In the genomic region with DNA sequence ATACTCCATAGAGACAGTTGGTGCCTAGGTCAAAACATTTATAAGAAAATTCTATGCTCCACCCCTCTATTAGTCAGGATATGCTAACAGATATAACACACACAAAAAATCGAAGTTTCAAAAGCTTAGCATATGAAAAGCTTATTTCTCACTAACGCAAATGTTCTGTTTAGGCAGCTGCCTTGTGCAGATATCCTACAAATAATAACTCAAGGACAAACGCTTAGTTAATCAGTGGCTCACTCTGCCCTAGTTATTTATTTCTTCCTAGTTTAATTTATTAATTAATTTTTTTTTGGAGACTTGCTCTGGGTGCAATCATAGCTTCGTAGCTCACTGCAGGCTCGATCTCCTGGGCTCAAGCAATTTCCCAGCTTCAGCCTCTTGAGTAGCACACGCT, we compare ENCODE assay signal across 28 cellular contexts.
"Had no signal": no experiment of that assay in that cellular context is flagged by ENCODE, and none has a peak within 500 bp of the region (broad histone marks: within the 10 kb centered on the region; RNA-seq: fewer than 3 reads in every experiment).

No MANE protein-coding gene starts in this region.

- H3K27me3 ChIP-seq: colonic mucosa, dorsolateral prefrontal cortex, esophagus muscularis mucosa, esophagus squamous epithelium, foreskin keratinocyte, gastrocnemius medialis, gastroesophageal sphincter, heart left ventricle, heart right ventricle had no signal

- H3K27ac ChIP-seq: colonic mucosa, coronary artery, dorsolateral prefrontal cortex, epithelial cell of prostate, esophagus muscularis mucosa, esophagus squamous epithelium, foreskin keratinocyte, gastrocnemius medialis, gastroesophageal sphincter, heart left ventricle, heart right ventricle had no signal

- DNase-seq: colonic mucosa; cortex of kidney; dermis blood vessel endothelial cell; dorsolateral prefrontal cortex; effector CD4-positive, alpha-beta T cell; effector CD8-positive, alpha-beta T cell; effector memory CD4-positive, alpha-beta T cell; effector memory CD8-positive, alpha-beta T cell; endodermal cell; erythroblast; esophagus squamous epithelium; foreskin fibroblast; foreskin keratinocyte; foreskin melanocyte; gastrocnemius medialis; glutamatergic neuron; head of caudate nucleus; heart left ventricle; heart right ventricle had no signal

- H3K9me3 ChIP-seq: colonic mucosa, esophagus muscularis mucosa, esophagus squamous epithelium, gastrocnemius medialis, gastroesophageal sphincter had no signal

- FAIRE-seq: colon, endometrium, endothelial cell of umbilical vein, frontal cortex had no signal

- ATAC-seq: effector memory CD8-positive, alpha-beta T cell; esophagus mucosa; foreskin keratinocyte; gastrocnemius medialis; gastroesophageal sphincter; heart left ventricle; heart right ventricle had no signal

- H3K4me3 ChIP-seq: colonic mucosa, coronary artery, dorsolateral prefrontal cortex, esophagus muscularis mucosa, esophagus squamous epithelium, gastrocnemius medialis, gastroesophageal sphincter, heart left ventricle, heart right ventricle had no signal

- H3K4me1 ChIP-seq: colonic mucosa, esophagus muscularis mucosa, esophagus squamous epithelium, foreskin keratinocyte, gastrocnemius medialis, gastroesophageal sphincter, heart left ventricle, heart right ventricle had no signal

- H3K36me3 ChIP-seq: colonic mucosa, esophagus muscularis mucosa, esophagus squamous epithelium, gastrocnemius medialis, gastroesophageal sphincter, heart left ventricle, heart right ventricle had no signal
